ENCODE assay signal across 8 cellular contexts in genomic region chr19:33241530-33242101, GRCh38. TPM values are rescaled to one million over a fixed set of nuclear protein-coding genes. Genes with fewer than 3 reads are reported as not detected.
DNase-seq lines count a peak whose midpoint lies in the region; ATAC-seq and TF ChIP-seq lines count a peak whose summit lies in the region.

No MANE protein-coding gene starts in this region.

- no peak for TF ChIP-seq EP300 in transverse colon (IDR thresholded peaks at IDR 0.05; ENCODE audit: low read depth)

- no TSS peak for BruUV-seq in HCT116 (replicated peaks; lab: Mats Ljungman, UMichigan)

- no peaks in the 10 kb centered on the region for H3K9me3 Mint-ChIP-seq in activated T-helper 17 cell treated with anti-CD3 and anti-CD28 coated beads, Interleukin-2, amount 50 U/mL, for 72 hours

- WGBS in transverse colon (ENCODE audit: low coverage in 1 of 2), 2 donors: 6% methylated on average over 21 of the region's 22 CpGs; no CpG with 5 or more reads in 1 of the 2 donors

- no peaks in the 10 kb centered on the region for H3K79me2 ChIP-seq in HCT116 (ENCODE audit: insufficient read depth, low read length)

- no peaks in the 10 kb centered on the region for H3K4me1 Mint-ChIP-seq in activated T-helper 17 cell treated with anti-CD3 and anti-CD28 coated beads, Interleukin-2, amount 50 U/mL, for 72 hours

- in situ Hi-C loops in transverse colon (cut with MboI; ENCODE audit: low pct_ligation_motif_present in 1 of 4, low pct_unique_long_range_greater_than_20kb in 1 of 4, low sequenced_read_pairs in 3 of 4): loop anchor here in 1 of 4 donors (25.0 kb wide), 1 partner anchor 521 kb away; no protein-coding TSS in a partner anchor

- H3K27ac ChIP-seq in AG04450 (ENCODE audit: low read depth, low read length) (no peak overlapping the region), HCT116 (ENCODE audit: low read depth, low read length) (no peak overlapping the region), transverse colon (no peak overlapping the region)

- H3K9ac ChIP-seq in HCT116 (ENCODE audit: low read length): 0 out of 2 replicates have a peak overlapping the region, but pooled peaks have one; percentile 10

- no peaks in the 10 kb centered on the region for H3K9me2 ChIP-seq in HCT116 (ENCODE audit: insufficient read depth)

- POLR2A ChIA-PET in AG04450 (lab: Yijun Ruan, JAX) (interaction anchor here (0.7 kb wide), 1 partner anchor 280 kb away, joined by 4 read pairs; no protein-coding TSS in a partner anchor), HCT116 (lab: Charles Lee) (no interaction called here)

- intact Hi-C loops in HCT116 (cut with micrococcal nuclease): loop anchor here (1.0 kb wide), 2 partner anchors 165 to 530 kb away; no protein-coding TSS in a partner anchor
- intact Hi-C loops in left colon (cut with DNase I, micrococcal nuclease): loop anchor here (2.0 to 5.0 kb wide), 2 partner anchors 166 to 167 kb away; no protein-coding TSS in a partner anchor
- intact Hi-C loops in transverse colon (cut with DNase I; ENCODE audit: low total_unique reads): loop anchor here (5.0 kb wide), 1 partner anchor 536 kb away; no protein-coding TSS in a partner anchor

- CTCF ChIA-PET in AG04450 (lab: Charles Lee): interaction anchor here (0.6 to 4.3 kb wide), 8 partner anchors 52 to 189 kb away, joined by 3 to 45 read pairs (median 4); partner anchors contain the start of gene CEBPA
- CTCF ChIA-PET in HCT116 (lab: Charles Lee): interaction anchor here (0.6 to 1.3 kb wide), 4 partner anchors 165 to 469 kb away, joined by 4 to 18 read pairs (median 6); no protein-coding TSS in a partner anchor

- RAD21 ChIA-PET in HCT116 (lab: Charles Lee; ENCODE audit: low non-redundant PET in 1 of 2, low total read pairs in 2 of 2, uncharacterized antibody in 2 of 2, unreplicated experiment in 2 of 2): interaction anchor here (0.6 to 1.0 kb wide), 6 partner anchors 39 to 221 kb away, joined by 3 to 7 read pairs (median 4); no protein-coding TSS in a partner anchor

- H3K9me3 ChIP-seq in AG04450 (ENCODE audit: control insufficient read depth, insufficient read depth, low read length) (peaks cover 5% of the 10 kb centered on the region), HCT116 (ENCODE audit: control insufficient read depth in 1 of 2, insufficient read depth in 1 of 2, low read depth in 1 of 2, low read length in 2 of 2) (peaks cover 11 to 13% of the 10 kb centered on the region in 2 experiments; a peak in 2 of 4 replicates), transverse colon (peaks cover 3 to 9% of the 10 kb centered on the region in 2 donors)

- H2AFZ ChIP-seq in HCT116 (ENCODE audit: low read depth, low read length, poor library complexity, severe bottlenecking): peak overlapping the region; percentile 73

- peak overlapping the region; percentile 55 for H3K4me2 ChIP-seq in HCT116 (ENCODE audit: low read length)

- DNase-seq in AG04450 (ENCODE audit: low read depth, low spot score) (no peak), HCT116 (ENCODE audit: low read depth, low spot score) (no peak), left colon (peak in 1 of 2 donors; percentile 57), transverse colon (peak; percentile 33), NCI-H446 treated with DMSO at 0.1 percent for 48 hours (lab: John Stamatoyannopoulos, UW) (no peak), NCI-H2196 (lab: John Stamatoyannopoulos, UW; ENCODE audit: unreplicated experiment) (no peak)

- H3K27ac Mint-ChIP-seq in activated T-helper 17 cell treated with anti-CD3 and anti-CD28 coated beads, Interleukin-2, amount 50 U/mL, for 72 hours: no peak overlapping the region

- peak; percentile 77 for ATAC-seq in HCT116
- peak; percentile 64 for ATAC-seq in activated T-helper 17 cell treated with anti-CD3 and anti-CD28 coated beads, Interleukin-2, amount 50 U/mL, for 72 hours (replicated peaks)
- peak; percentile 78 for ATAC-seq in left colon
- no peak for ATAC-seq in HG03442 (IDR thresholded peaks at IDR 0.05; ENCODE audit: unreplicated experiment)

- TF ChIP-seq RAD21 in HCT116 (IDR thresholded peaks at IDR 0.05; ENCODE audit: low read depth): peak; percentile 93

- no peaks in the 10 kb centered on the region for H3K36me3 Mint-ChIP-seq in activated T-helper 17 cell treated with anti-CD3 and anti-CD28 coated beads, Interleukin-2, amount 50 U/mL, for 72 hours (ENCODE audit: low read depth)

- no peaks in the 10 kb centered on the region for H4K20me1 ChIP-seq in HCT116 (ENCODE audit: insufficient read depth)

- no peak overlapping the region for H3K4me3 ChIP-seq in AG04450 (ENCODE audit: low read depth, low read length)
- no peak overlapping the region for H3K4me3 ChIP-seq in HCT116 (replicated peaks in 1 of 2; ENCODE audit: low read depth in 1 of 2, low read length in 2 of 2)
- no peak overlapping the region for H3K4me3 ChIP-seq in transverse colon

- peak; percentile 56 for TF ChIP-seq CTCF in AG04450 (IDR thresholded peaks at IDR 0.05; ENCODE audit: low read depth, low read length)
- peak; percentile 61 to 82 (median 78) for TF ChIP-seq CTCF in HCT116 (IDR thresholded peaks at IDR 0.05 in 2 of 3, conservative IDR thresholded peaks at IDR 0.05 in 1 of 3; ENCODE audit: borderline replicate concordance in 1 of 3, insufficient read depth in 1 of 3, low read depth in 2 of 3, low read length in 2 of 3)
- peak; percentile 69 to 85 (median 71) for TF ChIP-seq CTCF in transverse colon (IDR thresholded peaks at IDR 0.05)

- no peaks in the 10 kb centered on the region for H3K36me3 ChIP-seq in HCT116 (ENCODE audit: control insufficient read depth in 1 of 2, insufficient read depth in 2 of 2, low read length in 2 of 2)
- no peaks in the 10 kb centered on the region for H3K36me3 ChIP-seq in transverse colon

- H3K4me3 Mint-ChIP-seq in activated T-helper 17 cell treated with anti-CD3 and anti-CD28 coated beads, Interleukin-2, amount 50 U/mL, for 72 hours: no peak overlapping the region

- H3K27me3 ChIP-seq in AG04450 (ENCODE audit: control insufficient read depth, insufficient read depth, low read length) (peaks cover 13% of the 10 kb centered on the region), HCT116 (ENCODE audit: insufficient read depth, low read length) (no peaks in the 10 kb centered on the region), transverse colon (no peaks in the 10 kb centered on the region)

- H3K4me1 ChIP-seq in HCT116 (ENCODE audit: control insufficient read depth in 1 of 2, insufficient read depth in 2 of 2, low read length in 2 of 2) (peaks cover 0 to 11% of the 10 kb centered on the region in 2 experiments; a peak in 2 of 4 replicates), transverse colon (peaks cover 2 to 11% (median 8%) of the 10 kb centered on the region in 4 donors)

- peaks cover 7% of the 10 kb centered on the region for H3K27me3 Mint-ChIP-seq in activated T-helper 17 cell treated with anti-CD3 and anti-CD28 coated beads, Interleukin-2, amount 50 U/mL, for 72 hours

- TF ChIP-seq POLR2A in HCT116 (IDR thresholded peaks at IDR 0.05; ENCODE audit: borderline replicate concordance, extremely low read depth, insufficient read depth, insufficient read length): no peak
- TF ChIP-seq POLR2A in transverse colon (IDR thresholded peaks at IDR 0.05): no peak

TF ChIP-seq in HCT116, 20 proteins besides CTCF, POLR2A, EP300 and RAD21:
- TF ChIP-seq EGR1 (IDR thresholded peaks at IDR 0.05; ENCODE audit: low read depth) (peak; percentile 70), ZNF274 (IDR thresholded peaks at IDR 0.05; ENCODE audit: low read depth, low read length) (no peak)

RNA-seq across cellular contexts. Expression of gene SLC7A10, which starts 16.0 kb away (rescaled TPM):
- polyA plus RNA-seq in AG04450 (2011; rRNA removed): not detected in 2 replicates
- not detected in 2 replicates for polyA minus RNA-seq in AG04450 (2011; rRNA and poly(A)+ RNA removed)
- 0.25 TPM for total RNA-seq in HCT116 (2021; ENCODE audit: unreplicated experiment)
- 0.22 TPM in 1 of 2 replicates, not detected in the other for polyA plus RNA-seq in HCT116 (2012)
- not detected for total RNA-seq in activated T-helper 17 cell treated with anti-CD3 and anti-CD28 coated beads, Interleukin-2, amount 50 U/mL, for 72 hours
- total RNA-seq in left colon: under 1 TPM in 1 of 2 donors, not detected in 1; 0.22 TPM
- under 1 TPM in 1 of 4 donors, not detected in 3; 0.48 TPM for total RNA-seq in transverse colon

RNA-seq across cellular contexts. Expression of gene LRP3, which starts 47.5 kb away (rescaled TPM):
- polyA plus RNA-seq in AG04450 (2011; rRNA removed): 9.5 and 15.8 TPM in 2 replicates
- 3.9 and 4.3 TPM in 2 replicates for polyA minus RNA-seq in AG04450 (2011; rRNA and poly(A)+ RNA removed)
- total RNA-seq in HCT116 (2021; ENCODE audit: unreplicated experiment): 29.0 TPM
- 17.9 and 19.3 TPM in 2 replicates for polyA plus RNA-seq in HCT116 (2012)
- total RNA-seq in activated T-helper 17 cell treated with anti-CD3 and anti-CD28 coated beads, Interleukin-2, amount 50 U/mL, for 72 hours: not detected
- 10 to 100 TPM in 1 of 2 donors, 1 to 10 TPM in 1; 7.2 to 12.4 TPM for total RNA-seq in left colon
- total RNA-seq in transverse colon: 10 to 100 TPM; 12.5 to 23.6 (median 17.1) TPM

Comparison
In these comparisons a context has a peak if more than half of its experiments do, and no peak if none do; other contexts are left out.
1. RNA of gene LRP3, which starts 47.5 kb away (total RNA-seq): 29.0 TPM in HCT116 (single experiment), 12.5 to 23.6 TPM in transverse colon and 7.2 to 12.4 TPM in left colon; not detected in activated T-helper 17 cell treated with anti-CD3 and anti-CD28 coated beads, Interleukin-2, amount 50 U/mL, for 72 hours; every median in the first group is over 4 times any median in the second.
2. Peak in every context shown above with its lines, with median percentiles within 50 percentile points of each other: CTCF ChIP-seq.